18 cellular contexts compared by ENCODE assay signal in genomic region chr3:179474480-179474879, GRCh38.
"Had no signal": no experiment of that assay in that cellular context is flagged by ENCODE, and none has a peak within 500 bp of the region (broad histone marks: within the 10 kb centered on the region; RNA-seq: fewer than 3 reads in every experiment).

No MANE protein-coding gene starts in this region.

- H3K9me3 ChIP-seq: body of pancreas, suprapubic skin had no signal

- H3K4me1 Mint-ChIP-seq: activated naive CD4-positive, alpha-beta T cell treated with anti-CD3 and anti-CD28 coated beads, Interleukin-2, amount 50 U/mL, for 24 hours had no signal

- H3K27ac Mint-ChIP-seq: activated naive CD4-positive, alpha-beta T cell treated with anti-CD3 and anti-CD28 coated beads, Interleukin-2, amount 50 U/mL, for 24 hours; effector memory CD8-positive, alpha-beta T cell; type B pancreatic cell had no signal

- ATAC-seq: activated CD4-positive, CD25-positive, alpha-beta regulatory T cell treated with anti-CD3 and anti-CD28 coated beads, Interleukin-2, amount 50 U/mL, for 24 hours; body of pancreas; effector memory CD8-positive, alpha-beta T cell; sciatic nerve; stimulated activated naive CD8-positive, alpha-beta T cell treated with anti-CD3 and anti-CD28 coated beads, Interleukin-15, Interleukin-2, amounts not matched to agents 100 U/mL and 50 U/mL, for 24 hours had no signal

- H3K4me3 Mint-ChIP-seq: activated naive CD4-positive, alpha-beta T cell treated with anti-CD3 and anti-CD28 coated beads, Interleukin-2, amount 50 U/mL, for 24 hours; effector memory CD8-positive, alpha-beta T cell; type B pancreatic cell had no signal

- H3K4me3 ChIP-seq: body of pancreas, lung, suprapubic skin had no signal

- H3K36me3 ChIP-seq: suprapubic skin had no signal

- H3K4me1 ChIP-seq: body of pancreas, suprapubic skin had no signal

- H3K27me3 Mint-ChIP-seq: type B pancreatic cell had no signal

- DNase-seq: activated CD4-positive, alpha-beta T cell treated with anti-CD3 and anti-CD28 coated beads, Interleukin-2, amount 50 U/mL, for 4 hours; activated effector memory CD4-positive, alpha-beta T cell treated with Interleukin-2 at 50 U/mL for 16 hours; activated T-cell treated with anti-CD3 and anti-CD28 coated beads, Interleukin-2, amount 50 U/mL, for 1 hour; amniotic stem cell; body of pancreas; central memory CD4-positive, alpha-beta T cell; cortex of kidney; effector memory CD8-positive, alpha-beta T cell; hypothalamus; kidney glomerular epithelial cell; stimulated activated CD4-positive, alpha-beta T cell treated with anti-CD3 and anti-CD28 coated beads, Interleukin-2, amount 100 ng/mL, for 48 hours; stimulated activated naive CD8-positive, alpha-beta T cell treated with anti-CD3 and anti-CD28 coated beads, Interleukin-15, Interleukin-2, amounts not matched to agents 100 U/mL and 50 U/mL, for 24 hours had no signal

- H3K27ac ChIP-seq: body of pancreas, suprapubic skin had no signal

- H3K27me3 ChIP-seq: body of pancreas, suprapubic skin had no signal

- H3K9me3 Mint-ChIP-seq: effector memory CD8-positive, alpha-beta T cell; type B pancreatic cell had no signal

- H3K36me3 Mint-ChIP-seq: activated naive CD4-positive, alpha-beta T cell treated with anti-CD3 and anti-CD28 coated beads, Interleukin-2, amount 50 U/mL, for 24 hours; type B pancreatic cell had no signal
